10 cellular contexts compared by ENCODE assay signal in the genomic region with DNA sequence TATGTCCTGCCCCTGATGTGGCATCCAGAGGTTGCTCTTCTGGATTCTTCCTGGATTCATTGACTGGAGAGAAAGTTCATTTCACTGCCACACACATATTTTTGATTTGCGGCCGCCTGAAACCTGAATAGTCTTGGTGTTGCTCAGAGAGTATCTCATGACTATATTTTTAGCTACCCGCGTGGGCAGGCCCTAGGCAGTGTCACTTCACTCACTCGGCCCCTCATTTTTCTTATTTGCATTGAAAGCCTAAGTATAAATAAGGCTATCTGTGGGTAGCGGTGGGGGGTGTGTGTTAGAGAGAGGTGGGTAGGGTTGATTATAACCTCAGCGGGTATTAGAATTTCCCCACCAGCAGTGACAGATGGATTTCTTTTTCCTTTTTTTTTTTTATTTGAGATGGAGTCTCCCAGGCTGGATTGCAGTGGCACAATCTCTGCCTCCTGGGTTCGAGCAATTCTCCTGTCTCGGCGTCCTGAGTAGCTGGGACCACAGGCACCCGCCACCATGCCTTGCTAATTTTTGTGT.
A peak's percentile ranks its signal among the peaks of the same experiment; 100 is the strongest.
DNase-seq lines count a peak whose midpoint lies in the region; ATAC-seq, FAIRE-seq and TF ChIP-seq lines count a peak whose summit lies in the region.
"Had no signal": no experiment of that assay in that cellular context is flagged by ENCODE, and none has a peak within 500 bp of the region (broad histone marks: within the 10 kb centered on the region; RNA-seq: fewer than 3 reads in every experiment).

No MANE protein-coding gene starts in this region.

- no peak for TF ChIP-seq POLR2A in GM12892 (IDR thresholded peaks at IDR 0.05; ENCODE audit: low read depth, low read length)

- peak; percentile 45 for ATAC-seq in GM21423 (IDR thresholded peaks at IDR 0.05; ENCODE audit: unreplicated experiment)
- ATAC-seq in HG03159 (IDR thresholded peaks at IDR 0.05; ENCODE audit: unreplicated experiment): peak; percentile 55
- ATAC-seq in mucosa of descending colon: no peak

- no peaks in the 10 kb centered on the region for H3K27me3 ChIP-seq in right atrium auricular region

- intact Hi-C loops in mucosa of descending colon (cut with DNase I, micrococcal nuclease): no loop called here

- CTCF ChIA-PET in RWPE1 (lab: Yijun Ruan, JAX): no interaction called here

- POLR2A ChIA-PET in RWPE1 (lab: Yijun Ruan, JAX; ENCODE audit: low non-redundant PET): no interaction called here

- H3K4me1 ChIP-seq in right atrium auricular region (peaks cover 0 to 33% of the 10 kb centered on the region in 2 donors), mucosa of descending colon (ENCODE audit: low read depth) (peaks cover 9% of the 10 kb centered on the region)

- H3K9me3 ChIP-seq in right atrium auricular region: no peaks in the 10 kb centered on the region
- no peaks in the 10 kb centered on the region for H3K9me3 ChIP-seq in mucosa of descending colon

- FAIRE-seq in GM12892 (lab: Jason Lieb, UNC): peak; percentile 81

- H3K27ac ChIP-seq in right atrium auricular region (peak overlapping the region; percentile 18 to 31), RWPE1 (no peak overlapping the region)
- H3K27ac ChIP-seq: VCaP had no signal

- DNase-seq in GM12892 (ENCODE audit: insufficient read length) (no peak), right atrium auricular region (ENCODE audit: low spot score) (no peak), RWPE1 (ENCODE audit: low spot score) (no peak), mucosa of descending colon (no peak)
- DNase-seq in stimulated activated naive CD4-positive, alpha-beta T cell (lab: John Stamatoyannopoulos, UW): no peak
- DNase-seq in activated CD4-positive, CD25-positive, alpha-beta regulatory T cell treated with anti-CD3 and anti-CD28 coated beads, Interleukin-2, amount 50 U/mL, for 72 hours: no peak
- DNase-seq: HFFc6 had no signal

- H3K4me3 ChIP-seq in right atrium auricular region: no peak overlapping the region
- no peak overlapping the region for H3K4me3 ChIP-seq in mucosa of descending colon

- no peaks in the 10 kb centered on the region for H3K36me3 ChIP-seq in right atrium auricular region
- H3K36me3 ChIP-seq in mucosa of descending colon (ENCODE audit: low read depth): no peaks in the 10 kb centered on the region

- TF ChIP-seq CTCF in right atrium auricular region (IDR thresholded peaks at IDR 0.05) (no peak), RWPE1 (conservative IDR thresholded peaks at IDR 0.05; ENCODE audit: low read depth) (no peak), mucosa of descending colon (IDR thresholded peaks at IDR 0.05) (no peak)
